ENCODE assay signal across 8 cellular contexts in the genomic region with DNA sequence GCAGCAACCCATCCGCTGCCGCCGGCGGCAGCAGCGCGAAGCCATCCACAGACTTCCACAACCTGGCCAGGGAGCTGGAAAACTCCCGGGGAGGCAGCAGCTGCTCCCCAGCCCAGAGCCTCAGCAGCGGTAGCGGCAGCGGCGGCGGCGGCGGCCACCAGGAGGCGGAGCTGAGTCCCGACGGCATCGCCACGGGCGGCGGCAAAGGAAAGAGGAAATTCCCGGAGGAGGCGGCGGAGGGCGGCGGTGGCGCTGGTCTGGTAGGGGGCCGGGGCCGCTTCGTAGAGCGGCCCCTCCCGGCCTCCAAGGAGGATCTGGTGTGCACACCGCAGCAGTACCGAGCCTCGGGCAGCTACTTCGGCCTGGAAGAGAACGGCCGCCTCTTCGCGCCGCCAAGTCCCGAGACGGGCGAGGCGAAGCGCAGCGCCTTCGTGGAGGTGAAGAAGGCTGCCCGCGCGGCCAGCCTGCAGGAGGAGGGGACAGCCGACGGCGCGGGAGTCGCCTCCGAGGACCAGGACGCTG.
A peak's percentile ranks its signal among the peaks of the same experiment; 100 is the strongest.
DNase-seq lines count a peak whose midpoint lies in the region; ATAC-seq lines count a peak whose summit lies in the region.

No MANE protein-coding gene starts in this region.

- H3K27me3 ChIP-seq in mucosa of rectum (ENCODE audit: control insufficient read depth in 2 of 2, insufficient read depth in 2 of 2, low read length in 2 of 2) = peaks cover 26 to 39% of the 10 kb centered on the region in 2 donors

- H3K9ac ChIP-seq in mucosa of rectum (ENCODE audit: low read depth in 1 of 2, low read length in 2 of 2) = peak overlapping the region; percentile 52 to 66

- peak; percentile 74 for ATAC-seq in HG02943 (IDR thresholded peaks at IDR 0.05; ENCODE audit: low read depth, unreplicated experiment)

- H3K27ac ChIP-seq in epithelial cell of prostate = peak overlapping the region; percentile 28
- peak overlapping the region; percentile 58 to 65 for H3K27ac ChIP-seq in mucosa of rectum (ENCODE audit: low read depth in 2 of 2, low read length in 2 of 2)

- peak overlapping the region; percentile 66 to 72 for H3K4me3 ChIP-seq in mucosa of rectum (ENCODE audit: low read length in 2 of 2)

- H3K4me1 ChIP-seq in mucosa of rectum (ENCODE audit: control insufficient read depth in 2 of 2, insufficient read depth in 2 of 2, low read length in 2 of 2) = peaks cover 2 to 8% of the 10 kb centered on the region in 2 donors

- DNase-seq in NCI-H187 (lab: John Stamatoyannopoulos, UW) (peak; percentile 40 to 52), NCI-H187 treated with DMSO at 0.1 percent for 48 hours (lab: John Stamatoyannopoulos, UW) (no peak), NCI-H2227 treated with DMSO at 0.1 percent for 48 hours (lab: John Stamatoyannopoulos, UW) (peak; percentile 50), epithelial cell of prostate (ENCODE audit: low read depth, low spot score) (no peak)
- DNase-seq in activated CD8-positive, alpha-beta memory T cell treated with anti-CD3 and anti-CD28 coated beads, Interleukin-2, amount 50 U/mL, for 48 hours = peak; percentile 89
- DNase-seq in stimulated activated CD8-positive, alpha-beta memory T cell treated with anti-CD3 and anti-CD28 coated beads, Interleukin-7, amount 100 ng/mL, for 4 hours (ENCODE audit: low read depth in 2 of 2) = peak; percentile 45 to 69

- no peaks in the 10 kb centered on the region for H3K36me3 ChIP-seq in mucosa of rectum (ENCODE audit: control insufficient read depth in 2 of 2, insufficient read depth in 2 of 2, low read length in 2 of 2)

- no peaks in the 10 kb centered on the region for H3K9me3 ChIP-seq in mucosa of rectum (ENCODE audit: control insufficient read depth in 2 of 2, low read length in 2 of 2)

Comparison
In these comparisons a context has a peak if more than half of its experiments do, and no peak if none do; other contexts are left out.
1. DNase-seq: peak in NCI-H187 (2 of 2), NCI-H2227 treated with DMSO at 0.1 percent for 48 hours (single experiment), activated CD8-positive, alpha-beta memory T cell treated with anti-CD3 and anti-CD28 coated beads, Interleukin-2, amount 50 U/mL, for 48 hours (single experiment) and stimulated activated CD8-positive, alpha-beta memory T cell treated with anti-CD3 and anti-CD28 coated beads, Interleukin-7, amount 100 ng/mL, for 4 hours (2 of 2); none in NCI-H187 treated with DMSO at 0.1 percent for 48 hours (single experiment) and epithelial cell of prostate (single experiment).